ENCODE assay signal across 1 cellular context in the genomic region with DNA sequence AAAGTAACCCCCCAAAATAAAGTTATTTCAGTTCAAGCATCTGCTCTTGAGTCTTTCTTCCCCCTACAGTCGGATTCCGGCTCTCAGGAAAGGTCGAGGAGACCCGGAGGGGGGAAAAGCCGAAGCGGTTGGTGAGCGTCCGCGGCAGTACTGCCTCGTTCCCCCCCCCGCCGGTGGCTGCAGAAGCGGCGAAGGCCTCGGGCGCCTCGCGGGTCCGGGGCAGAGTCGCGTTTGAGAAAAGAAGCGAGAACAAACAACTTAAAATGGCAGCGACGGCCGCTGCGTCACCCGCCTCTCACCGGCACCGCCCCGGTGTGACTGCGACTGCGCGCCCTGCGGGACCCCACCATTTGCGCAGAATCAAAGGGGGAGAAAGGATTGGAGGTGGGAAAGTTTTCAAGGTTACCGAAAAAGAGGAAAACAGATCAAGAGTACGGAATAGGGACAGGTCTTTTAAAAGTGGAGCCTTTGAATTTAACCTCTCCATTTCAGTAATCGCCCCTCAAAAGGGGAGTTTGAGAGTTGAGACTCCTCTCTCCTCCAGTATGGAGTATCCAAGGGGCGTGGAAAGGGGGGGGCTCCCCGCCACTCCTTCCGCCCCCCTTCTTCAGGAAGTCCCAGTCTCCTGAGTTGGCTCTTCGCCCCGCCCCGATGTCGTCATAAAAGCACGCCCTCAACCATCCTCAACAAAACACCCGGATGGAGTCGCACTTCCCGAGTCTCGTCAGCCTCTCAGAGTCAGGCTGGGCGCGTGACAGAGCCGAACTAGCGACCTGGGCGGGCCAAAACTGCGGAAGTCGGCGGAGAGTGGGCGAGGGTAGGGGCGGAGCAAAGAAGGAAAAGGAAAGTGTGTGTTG.
TF ChIP-seq lines count a peak whose summit lies in the region.

No MANE protein-coding gene starts in this region.

TF ChIP-seq in K562, 482 proteins besides CTCF, POLR2A, EP300 and RAD21 (continued from another document and continues in another):
- TF ChIP-seq, protein P1, sequence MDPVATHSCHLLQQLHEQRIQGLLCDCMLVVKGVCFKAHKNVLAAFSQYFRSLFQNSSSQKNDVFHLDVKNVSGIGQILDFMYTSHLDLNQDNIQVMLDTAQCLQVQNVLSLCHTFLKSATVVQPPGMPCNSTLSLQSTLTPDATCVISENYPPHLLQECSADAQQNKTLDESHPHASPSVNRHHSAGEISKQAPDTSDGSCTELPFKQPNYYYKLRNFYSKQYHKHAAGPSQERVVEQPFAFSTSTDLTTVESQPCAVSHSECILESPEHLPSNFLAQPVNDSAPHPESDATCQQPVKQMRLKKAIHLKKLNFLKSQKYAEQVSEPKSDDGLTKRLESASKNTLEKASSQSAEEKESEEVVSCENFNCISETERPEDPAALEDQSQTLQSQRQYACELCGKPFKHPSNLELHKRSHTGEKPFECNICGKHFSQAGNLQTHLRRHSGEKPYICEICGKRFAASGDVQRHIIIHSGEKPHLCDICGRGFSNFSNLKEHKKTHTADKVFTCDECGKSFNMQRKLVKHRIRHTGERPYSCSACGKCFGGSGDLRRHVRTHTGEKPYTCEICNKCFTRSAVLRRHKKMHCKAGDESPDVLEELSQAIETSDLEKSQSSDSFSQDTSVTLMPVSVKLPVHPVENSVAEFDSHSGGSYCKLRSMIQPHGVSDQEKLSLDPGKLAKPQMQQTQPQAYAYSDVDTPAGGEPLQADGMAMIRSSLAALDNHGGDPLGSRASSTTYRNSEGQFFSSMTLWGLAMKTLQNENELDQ (CRISPR knock-in tag; IDR thresholded peaks at IDR 0.05; ENCODE audit: borderline replicate concordance) = no peak
- TF ChIP-seq GMEB1 (CRISPR knock-in tag; IDR thresholded peaks at IDR 0.05) (peak; percentile 64; the same call in 1 of the 2 replicates), CBX8 (IDR thresholded peaks at IDR 0.05; ENCODE audit: borderline replicate concordance, extremely low read depth, low read depth, low read length, poor library complexity, severe bottlenecking) (no peak), ZNF24 (IDR thresholded peaks at IDR 0.05) (0 out of 2 replicates have a peak, but pooled peaks have one; percentile 27), ZNF830 (CRISPR knock-in tag; IDR thresholded peaks at IDR 0.05) (no peak), TCFL5 (CRISPR knock-in tag; conservative IDR thresholded peaks at IDR 0.05) (no peak), IRF2 (CRISPR knock-in tag; IDR thresholded peaks at IDR 0.05) (no peak), ATF2 (CRISPR knock-in tag; IDR thresholded peaks at IDR 0.05) (no peak), DPF2 (IDR thresholded peaks at IDR 0.05) (peak; percentile 23; the same call in 1 of the 2 replicates), GABPA (tag; conservative IDR thresholded peaks at IDR 0.05; ENCODE audit: low read depth) (peak; percentile 93), ZC3H8 (IDR thresholded peaks at IDR 0.05) (no peak), KLF13 (tag; IDR thresholded peaks at IDR 0.05; ENCODE audit: borderline replicate concordance, low read depth) (no peak), ZBTB26 (CRISPR knock-in tag; IDR thresholded peaks at IDR 0.05) (no peak), MIER1 (IDR thresholded peaks at IDR 0.05; ENCODE audit: low read depth) (peak; percentile 31; the same call in 1 of the 2 replicates), U2AF2 (optimal IDR thresholded peaks at IDR 0.05; ENCODE audit: low read depth, low read length) (no peak), PHB (CRISPR knock-in tag; IDR thresholded peaks at IDR 0.05) (no peak), OTX1 (CRISPR knock-in tag; IDR thresholded peaks at IDR 0.05) (no peak), ETS2 (tag; IDR thresholded peaks at IDR 0.05; ENCODE audit: borderline replicate concordance, poor library complexity, severe bottlenecking) (no peak), BCL6 (CRISPR knock-in tag; IDR thresholded peaks at IDR 0.05) (no peak), CHD4 (IDR thresholded peaks at IDR 0.05; ENCODE audit: insufficient read depth, insufficient replicate concordance, low read depth, low read length, poor library complexity, severe bottlenecking) (no peak), HEY1 (CRISPR knock-in tag; IDR thresholded peaks at IDR 0.05; ENCODE audit: borderline replicate concordance) (no peak), RBM39 (optimal IDR thresholded peaks at IDR 0.05; ENCODE audit: low read depth, low read length) (peak; percentile 89)
- TF ChIP-seq, protein P2, sequence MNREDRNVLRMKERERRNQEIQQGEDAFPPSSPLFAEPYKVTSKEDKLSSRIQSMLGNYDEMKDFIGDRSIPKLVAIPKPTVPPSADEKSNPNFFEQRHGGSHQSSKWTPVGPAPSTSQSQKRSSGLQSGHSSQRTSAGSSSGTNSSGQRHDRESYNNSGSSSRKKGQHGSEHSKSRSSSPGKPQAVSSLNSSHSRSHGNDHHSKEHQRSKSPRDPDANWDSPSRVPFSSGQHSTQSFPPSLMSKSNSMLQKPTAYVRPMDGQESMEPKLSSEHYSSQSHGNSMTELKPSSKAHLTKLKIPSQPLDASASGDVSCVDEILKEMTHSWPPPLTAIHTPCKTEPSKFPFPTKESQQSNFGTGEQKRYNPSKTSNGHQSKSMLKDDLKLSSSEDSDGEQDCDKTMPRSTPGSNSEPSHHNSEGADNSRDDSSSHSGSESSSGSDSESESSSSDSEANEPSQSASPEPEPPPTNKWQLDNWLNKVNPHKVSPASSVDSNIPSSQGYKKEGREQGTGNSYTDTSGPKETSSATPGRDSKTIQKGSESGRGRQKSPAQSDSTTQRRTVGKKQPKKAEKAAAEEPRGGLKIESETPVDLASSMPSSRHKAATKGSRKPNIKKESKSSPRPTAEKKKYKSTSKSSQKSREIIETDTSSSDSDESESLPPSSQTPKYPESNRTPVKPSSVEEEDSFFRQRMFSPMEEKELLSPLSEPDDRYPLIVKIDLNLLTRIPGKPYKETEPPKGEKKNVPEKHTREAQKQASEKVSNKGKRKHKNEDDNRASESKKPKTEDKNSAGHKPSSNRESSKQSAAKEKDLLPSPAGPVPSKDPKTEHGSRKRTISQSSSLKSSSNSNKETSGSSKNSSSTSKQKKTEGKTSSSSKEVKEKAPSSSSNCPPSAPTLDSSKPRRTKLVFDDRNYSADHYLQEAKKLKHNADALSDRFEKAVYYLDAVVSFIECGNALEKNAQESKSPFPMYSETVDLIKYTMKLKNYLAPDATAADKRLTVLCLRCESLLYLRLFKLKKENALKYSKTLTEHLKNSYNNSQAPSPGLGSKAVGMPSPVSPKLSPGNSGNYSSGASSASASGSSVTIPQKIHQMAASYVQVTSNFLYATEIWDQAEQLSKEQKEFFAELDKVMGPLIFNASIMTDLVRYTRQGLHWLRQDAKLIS (CRISPR knock-in tag; IDR thresholded peaks at IDR 0.05) = peak; percentile 57
- TF ChIP-seq, protein P3, sequence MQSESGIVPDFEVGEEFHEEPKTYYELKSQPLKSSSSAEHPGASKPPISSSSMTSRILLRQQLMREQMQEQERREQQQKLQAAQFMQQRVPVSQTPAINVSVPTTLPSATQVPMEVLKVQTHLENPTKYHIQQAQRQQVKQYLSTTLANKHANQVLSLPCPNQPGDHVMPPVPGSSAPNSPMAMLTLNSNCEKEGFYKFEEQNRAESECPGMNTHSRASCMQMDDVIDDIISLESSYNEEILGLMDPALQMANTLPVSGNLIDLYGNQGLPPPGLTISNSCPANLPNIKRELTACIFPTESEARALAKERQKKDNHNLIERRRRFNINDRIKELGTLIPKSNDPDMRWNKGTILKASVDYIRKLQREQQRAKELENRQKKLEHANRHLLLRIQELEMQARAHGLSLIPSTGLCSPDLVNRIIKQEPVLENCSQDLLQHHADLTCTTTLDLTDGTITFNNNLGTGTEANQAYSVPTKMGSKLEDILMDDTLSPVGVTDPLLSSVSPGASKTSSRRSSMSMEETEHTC (IDR thresholded peaks at IDR 0.05) = peak; percentile 71
- TF ChIP-seq, protein P4, sequence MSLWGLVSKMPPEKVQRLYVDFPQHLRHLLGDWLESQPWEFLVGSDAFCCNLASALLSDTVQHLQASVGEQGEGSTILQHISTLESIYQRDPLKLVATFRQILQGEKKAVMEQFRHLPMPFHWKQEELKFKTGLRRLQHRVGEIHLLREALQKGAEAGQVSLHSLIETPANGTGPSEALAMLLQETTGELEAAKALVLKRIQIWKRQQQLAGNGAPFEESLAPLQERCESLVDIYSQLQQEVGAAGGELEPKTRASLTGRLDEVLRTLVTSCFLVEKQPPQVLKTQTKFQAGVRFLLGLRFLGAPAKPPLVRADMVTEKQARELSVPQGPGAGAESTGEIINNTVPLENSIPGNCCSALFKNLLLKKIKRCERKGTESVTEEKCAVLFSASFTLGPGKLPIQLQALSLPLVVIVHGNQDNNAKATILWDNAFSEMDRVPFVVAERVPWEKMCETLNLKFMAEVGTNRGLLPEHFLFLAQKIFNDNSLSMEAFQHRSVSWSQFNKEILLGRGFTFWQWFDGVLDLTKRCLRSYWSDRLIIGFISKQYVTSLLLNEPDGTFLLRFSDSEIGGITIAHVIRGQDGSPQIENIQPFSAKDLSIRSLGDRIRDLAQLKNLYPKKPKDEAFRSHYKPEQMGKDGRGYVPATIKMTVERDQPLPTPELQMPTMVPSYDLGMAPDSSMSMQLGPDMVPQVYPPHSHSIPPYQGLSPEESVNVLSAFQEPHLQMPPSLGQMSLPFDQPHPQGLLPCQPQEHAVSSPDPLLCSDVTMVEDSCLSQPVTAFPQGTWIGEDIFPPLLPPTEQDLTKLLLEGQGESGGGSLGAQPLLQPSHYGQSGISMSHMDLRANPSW (CRISPR knock-in tag; IDR thresholded peaks at IDR 0.05) = no peak; the same call in 1 of the 2 replicates
- TF ChIP-seq, protein P5, sequence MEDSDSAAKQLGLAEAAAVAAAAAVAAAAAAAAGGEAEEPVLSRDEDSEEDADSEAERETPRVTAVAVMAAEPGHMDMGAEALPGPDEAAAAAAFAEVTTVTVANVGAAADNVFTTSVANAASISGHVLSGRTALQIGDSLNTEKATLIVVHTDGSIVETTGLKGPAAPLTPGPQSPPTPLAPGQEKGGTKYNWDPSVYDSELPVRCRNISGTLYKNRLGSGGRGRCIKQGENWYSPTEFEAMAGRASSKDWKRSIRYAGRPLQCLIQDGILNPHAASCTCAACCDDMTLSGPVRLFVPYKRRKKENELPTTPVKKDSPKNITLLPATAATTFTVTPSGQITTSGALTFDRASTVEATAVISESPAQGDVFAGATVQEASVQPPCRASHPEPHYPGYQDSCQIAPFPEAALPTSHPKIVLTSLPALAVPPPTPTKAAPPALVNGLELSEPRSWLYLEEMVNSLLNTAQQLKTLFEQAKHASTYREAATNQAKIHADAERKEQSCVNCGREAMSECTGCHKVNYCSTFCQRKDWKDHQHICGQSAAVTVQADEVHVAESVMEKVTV (CRISPR knock-in tag; IDR thresholded peaks at IDR 0.05) = no peak
- TF ChIP-seq, protein P6, sequence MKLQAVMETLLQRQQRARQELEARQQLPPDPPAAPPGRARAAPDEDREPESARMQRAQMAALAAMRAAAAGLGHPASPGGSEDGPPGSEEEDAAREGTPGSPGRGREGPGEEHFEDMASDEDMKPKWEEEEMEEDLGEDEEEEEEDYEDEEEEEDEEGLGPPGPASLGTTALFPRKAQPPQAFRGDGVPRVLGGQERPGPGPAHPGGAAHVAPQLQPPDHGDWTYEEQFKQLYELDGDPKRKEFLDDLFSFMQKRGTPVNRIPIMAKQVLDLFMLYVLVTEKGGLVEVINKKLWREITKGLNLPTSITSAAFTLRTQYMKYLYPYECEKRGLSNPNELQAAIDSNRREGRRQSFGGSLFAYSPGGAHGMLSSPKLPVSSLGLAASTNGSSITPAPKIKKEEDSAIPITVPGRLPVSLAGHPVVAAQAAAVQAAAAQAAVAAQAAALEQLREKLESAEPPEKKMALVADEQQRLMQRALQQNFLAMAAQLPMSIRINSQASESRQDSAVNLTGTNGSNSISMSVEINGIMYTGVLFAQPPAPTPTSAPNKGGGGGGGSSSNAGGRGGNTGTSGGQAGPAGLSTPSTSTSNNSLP (IDR thresholded peaks at IDR 0.05; ENCODE audit: borderline replicate concordance, low read depth, low read length) = no peak; the same call in 1 of the 2 replicates
- TF ChIP-seq, protein P7, sequence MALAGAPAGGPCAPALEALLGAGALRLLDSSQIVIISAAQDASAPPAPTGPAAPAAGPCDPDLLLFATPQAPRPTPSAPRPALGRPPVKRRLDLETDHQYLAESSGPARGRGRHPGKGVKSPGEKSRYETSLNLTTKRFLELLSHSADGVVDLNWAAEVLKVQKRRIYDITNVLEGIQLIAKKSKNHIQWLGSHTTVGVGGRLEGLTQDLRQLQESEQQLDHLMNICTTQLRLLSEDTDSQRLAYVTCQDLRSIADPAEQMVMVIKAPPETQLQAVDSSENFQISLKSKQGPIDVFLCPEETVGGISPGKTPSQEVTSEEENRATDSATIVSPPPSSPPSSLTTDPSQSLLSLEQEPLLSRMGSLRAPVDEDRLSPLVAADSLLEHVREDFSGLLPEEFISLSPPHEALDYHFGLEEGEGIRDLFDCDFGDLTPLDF (CRISPR knock-in tag; IDR thresholded peaks at IDR 0.05) = peak; percentile 43; the same call in 1 of the 2 replicates
